Comparison of ENCODE assay signal across 1 cellular context in genomic region chr3:159881208-159881607, GRCh38.
TF ChIP-seq lines count a peak whose summit lies in the region.

No MANE protein-coding gene starts in this region.

TF ChIP-seq in K562, 482 proteins besides CTCF, POLR2A, EP300 and RAD21:
- TF ChIP-seq CEBPG (CRISPR knock-in tag; IDR thresholded peaks at IDR 0.05) (no peak), CEBPG (tag; conservative IDR thresholded peaks at IDR 0.05 in 1 of 2, IDR thresholded peaks at IDR 0.05 in 1 of 2) (peak in 1 of 2 experiments; percentile 78; a peak in 2 of 4 replicates), CEBPB (tag; IDR thresholded peaks at IDR 0.05) (peak; percentile 53), MIER1 (IDR thresholded peaks at IDR 0.05; ENCODE audit: low read depth) (no peak)
TF ChIP-seq in K562: peak in this region for 2.
